ENCODE assay signal across 1 cellular context in the genomic region with DNA sequence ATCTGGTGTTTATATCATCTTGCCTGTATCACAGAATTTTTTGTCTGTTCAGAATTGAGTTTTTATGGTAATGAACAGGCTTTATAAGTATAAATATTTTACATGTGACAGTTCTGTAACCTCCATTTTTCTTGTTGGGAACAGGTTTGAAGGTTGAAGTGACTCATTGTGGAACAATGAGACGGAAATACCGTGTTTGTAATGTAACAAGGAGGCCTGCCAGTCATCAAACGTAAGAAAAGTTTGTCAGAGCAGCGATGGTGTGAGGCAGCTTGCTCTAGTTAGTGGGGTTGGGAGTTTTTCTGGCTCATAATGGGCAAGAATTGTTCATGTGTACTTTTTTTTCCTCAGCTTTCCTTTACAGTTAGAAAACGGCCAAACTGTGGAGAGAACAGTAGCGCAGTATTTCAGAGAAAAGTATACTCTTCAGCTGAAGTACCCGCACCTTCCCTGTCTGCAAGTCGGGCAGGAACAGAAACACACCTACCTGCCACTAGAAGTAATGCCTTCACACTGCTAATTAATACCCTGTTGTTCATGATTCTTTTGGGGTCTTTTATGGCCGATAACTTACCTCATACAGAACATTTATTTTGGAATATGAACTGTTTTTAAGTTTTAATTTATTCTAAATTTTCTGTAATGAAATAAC.
TF ChIP-seq lines count a peak whose summit lies in the region.

No MANE protein-coding gene starts in this region.

TF ChIP-seq in HCT116, 20 proteins besides CTCF, POLR2A, EP300 and RAD21 (continued from another document):
- TF ChIP-seq ZBTB33 (IDR thresholded peaks at IDR 0.05; ENCODE audit: extremely low read depth, insufficient replicate concordance, low read length) (no peak), CBX3 (IDR thresholded peaks at IDR 0.05; ENCODE audit: low read depth) (no peak), ZFX (IDR thresholded peaks at IDR 0.05) (no peak), EGR1 (IDR thresholded peaks at IDR 0.05; ENCODE audit: low read depth) (no peak), ELF1 (IDR thresholded peaks at IDR 0.05; ENCODE audit: borderline replicate concordance, low read depth) (no peak)
TF ChIP-seq in HCT116: peak in this region for 3.
